ENCODE assay signal across 18 cellular contexts in the genomic region with DNA sequence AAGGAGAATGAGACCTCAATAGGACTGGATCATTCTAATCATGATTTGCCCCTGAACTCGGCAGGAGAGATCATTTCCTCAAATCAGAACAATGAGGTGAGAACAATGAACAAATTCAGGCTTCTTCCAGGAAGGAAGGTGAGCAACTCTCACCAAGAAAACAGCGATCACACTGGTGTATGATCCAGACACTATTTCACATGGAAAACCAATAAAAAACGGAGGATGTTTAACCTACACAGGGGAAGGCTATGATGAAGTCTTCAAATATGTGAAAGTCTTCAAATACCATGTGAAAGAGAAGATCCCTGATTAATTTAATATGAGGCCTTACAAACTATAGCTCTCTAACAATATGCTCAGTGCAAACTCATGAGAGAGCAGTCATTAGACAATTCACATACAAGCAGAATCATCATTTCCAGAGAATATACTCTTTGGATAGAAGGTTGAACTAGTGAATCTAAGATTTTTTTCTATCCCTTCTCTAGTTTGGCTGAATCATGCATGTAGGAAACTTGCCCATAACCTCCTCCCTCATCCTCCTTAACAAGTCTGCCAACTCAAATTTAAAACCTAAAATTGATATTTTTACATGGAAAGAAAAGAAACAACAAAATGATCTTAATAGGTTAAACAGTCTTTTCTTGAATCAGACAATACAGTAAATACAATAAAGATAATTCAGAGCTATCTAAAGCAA.
"Had no signal": no experiment of that assay in that cellular context is flagged by ENCODE, and none has a peak within 500 bp of the region (broad histone marks: within the 10 kb centered on the region; RNA-seq: fewer than 3 reads in every experiment).

No MANE protein-coding gene starts in this region.

- H3K4me2 ChIP-seq: smooth muscle cell had no signal

- H3K27ac ChIP-seq: adrenal gland, esophagus muscularis mucosa, gastrocnemius medialis, lower lobe of right lung, pancreas, right lobe of liver, WERI-Rb-1 had no signal

- ATAC-seq: activated T-cell treated with anti-CD3 and anti-CD28 coated beads, Interleukin-2, amount 50 U/mL, for 72 hours; gastrocnemius medialis; lower lobe of right lung; natural killer cell; pancreas; right lobe of liver; stimulated activated memory B cell treated with anti-CD40 and anti-IgM and Interleukin-4, amounts not matched to agents 10 μg/mL and 1 μg/mL and 100 μg/mL, for 72 hours had no signal

- H3K4me3 ChIP-seq: adrenal gland, esophagus muscularis mucosa, gastrocnemius medialis, lower lobe of right lung, pancreas, right lobe of liver, smooth muscle cell, tibial artery had no signal

- H3K27me3 ChIP-seq: adrenal gland, esophagus muscularis mucosa, gastrocnemius medialis, pancreas, right lobe of liver, tibial artery had no signal

- H3K9me3 ChIP-seq: adrenal gland, esophagus muscularis mucosa, gastrocnemius medialis, lower lobe of right lung, pancreas, right lobe of liver, tibial artery had no signal

- DNase-seq: activated CD4-positive, alpha-beta T cell treated with anti-CD3 and anti-CD28 coated beads for 1 hour; activated CD4-positive, alpha-beta T cell treated with anti-CD3 and anti-CD28 coated beads, Interleukin-2, amount 50 U/mL, for 4 hours; activated effector memory CD4-positive, alpha-beta T cell treated with anti-CD3 and anti-CD28 coated beads, Interleukin-2, amount 50 U/mL, for 16 hours; activated T-cell treated with anti-CD3 and anti-CD28 coated beads, Interleukin-2, amount 50 U/mL, for 72 hours; adrenal gland; effector CD8-positive, alpha-beta T cell; gastrocnemius medialis; left cardiac atrium; lower lobe of right lung; natural killer cell; pancreas; right lobe of liver; stimulated activated CD4-positive, alpha-beta T cell treated with anti-CD3 and anti-CD28 coated beads, Interleukin-4, amount 100 ng/mL, for 4 hours; tibial artery; WERI-Rb-1 had no signal

- H3K36me3 ChIP-seq: adrenal gland, esophagus muscularis mucosa, gastrocnemius medialis, lower lobe of right lung, pancreas, right lobe of liver, tibial artery, WERI-Rb-1 had no signal

- H3K4me1 ChIP-seq: gastrocnemius medialis, lower lobe of right lung, pancreas, right lobe of liver had no signal
